In the genomic region with DNA sequence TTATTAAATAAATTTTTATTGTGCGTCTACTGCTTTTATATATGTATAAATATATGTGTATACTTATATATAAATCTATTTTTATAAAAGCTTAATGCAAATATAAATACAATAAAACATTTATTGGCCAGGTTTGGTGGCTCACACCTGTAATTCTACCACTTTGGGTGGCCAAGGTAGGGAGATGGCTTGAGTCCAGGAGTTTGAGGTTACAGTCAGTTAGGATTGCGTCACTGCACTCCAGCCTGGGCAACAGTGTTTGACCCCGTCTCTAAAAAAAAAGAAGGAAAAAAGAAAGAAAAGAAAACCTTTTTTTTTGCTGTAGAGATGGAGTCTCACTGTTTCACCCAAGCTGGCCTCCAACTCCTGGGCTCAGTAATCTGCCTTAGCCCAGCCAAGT, we compare ENCODE assay signal across 25 cellular contexts. TPM values are rescaled to one million over a fixed set of nuclear protein-coding genes. Genes with fewer than 3 reads are reported as not detected.
DNase-seq lines count a peak whose midpoint lies in the region; ATAC-seq, FAIRE-seq and TF ChIP-seq lines count a peak whose summit lies in the region.
"Had no signal": no experiment of that assay in that cellular context is flagged by ENCODE, and none has a peak within 500 bp of the region (broad histone marks: within the 10 kb centered on the region; RNA-seq: fewer than 3 reads in every experiment).

No MANE protein-coding gene starts in this region.

- TF ChIP-seq POLR2A in A549 (IDR thresholded peaks at IDR 0.05; ENCODE audit: low read length) (no peak), uterus (IDR thresholded peaks at IDR 0.05) (no peak)

- H3K27me3 ChIP-seq in bronchial epithelial cell (ENCODE audit: control insufficient read depth, insufficient read depth, low read length) (no peaks in the 10 kb centered on the region), liver (ENCODE audit: control insufficient read depth in 4 of 4, insufficient read depth in 4 of 4, low read length in 3 of 4) (no peaks in the 10 kb centered on the region), uterus (no peaks in the 10 kb centered on the region)

- DNase-seq in A549 (ENCODE audit: low read depth in 1 of 2, low spot score in 1 of 2) (no peak), LNCaP clone FGC (ENCODE audit: low read depth) (peak; percentile 83), bronchial epithelial cell (ENCODE audit: low read depth) (peak; percentile 15), NCI-H2171 (lab: John Stamatoyannopoulos, UW) (no peak), uterus (no peak)
- DNase-seq: AML-193, Calu3, DMS79 treated with DMSO at 0.1 percent for 48 hours, GF-D8, MV-4-11, NCI-H1105, NCI-H1436 treated with DMSO at 0.1 percent for 48 hours, NCI-H187 treated with DMSO at 0.1 percent for 48 hours, NCI-H526 treated with DMSO at 0.1 percent for 48 hours, SHP77, T-helper 1 cell had no signal

- H3K4me3 ChIP-seq in A549 (no peak overlapping the region), LNCaP clone FGC (ENCODE audit: low read depth, low read length) (no peak overlapping the region), bronchial epithelial cell (ENCODE audit: low read depth, low read length) (no peak overlapping the region), liver (ENCODE audit: low read depth in 1 of 3, low read length in 3 of 3) (no peak overlapping the region), uterus (no peak overlapping the region)

- POLR2A ChIA-PET in A549 (lab: Yijun Ruan, JAX) = interaction anchor here (0.6 kb wide), 1 partner anchor 1379 kb away, joined by 3 read pairs; no protein-coding TSS in a partner anchor

- no peak for TF ChIP-seq CTCF in A549 (IDR thresholded peaks at IDR 0.05)
- TF ChIP-seq CTCF in LNCaP clone FGC (IDR thresholded peaks at IDR 0.05; ENCODE audit: control insufficient read depth, extremely low read depth, insufficient read depth) = no peak
- TF ChIP-seq CTCF in bronchial epithelial cell (IDR thresholded peaks at IDR 0.05; ENCODE audit: insufficient read depth, low read length, severe bottlenecking) = no peak
- no peak for TF ChIP-seq CTCF in liver (IDR thresholded peaks at IDR 0.05; ENCODE audit: low read depth, low read length, missing input control)
- TF ChIP-seq CTCF in uterus (IDR thresholded peaks at IDR 0.05) = no peak

- ATAC-seq in A549 = no peak
- ATAC-seq in HG03571 (IDR thresholded peaks at IDR 0.05; ENCODE audit: unreplicated experiment) = no peak
- ATAC-seq: Panc1 had no signal

- H3K9ac ChIP-seq in liver (ENCODE audit: low read depth in 1 of 2, low read length in 2 of 2) = no peak overlapping the region
- H3K9ac ChIP-seq: KMS-11 had no signal

- H3K9me3 ChIP-seq in A549 = no peaks in the 10 kb centered on the region
- no peaks in the 10 kb centered on the region for H3K9me3 ChIP-seq in liver (ENCODE audit: control insufficient read depth in 4 of 4, low read length in 3 of 4)
- no peaks in the 10 kb centered on the region for H3K9me3 ChIP-seq in uterus

- no peak overlapping the region for H3K27ac ChIP-seq in A549
- peak overlapping the region in 1 of 2 donors; percentile 17 for H3K27ac ChIP-seq in liver (ENCODE audit: low read depth in 1 of 2, low read length in 2 of 2)
- H3K27ac ChIP-seq in uterus = no peak overlapping the region
- H3K27ac ChIP-seq: KMS-11, RWPE1 had no signal

- no peaks in the 10 kb centered on the region for H3K36me3 ChIP-seq in bronchial epithelial cell (ENCODE audit: control insufficient read depth, insufficient read depth, low read length)
- H3K36me3 ChIP-seq in liver (ENCODE audit: control insufficient read depth in 4 of 4, insufficient read depth in 3 of 4, low read depth in 1 of 4, low read length in 3 of 4) = peaks cover 0 to 13% (median 7%) of the 10 kb centered on the region in 4 donors
- no peaks in the 10 kb centered on the region for H3K36me3 ChIP-seq in uterus

- TF ChIP-seq EP300 in A549 (IDR thresholded peaks at IDR 0.05) = no peak

- H3K4me1 ChIP-seq in A549 (no peaks in the 10 kb centered on the region), liver (ENCODE audit: control insufficient read depth in 4 of 4, insufficient read depth in 4 of 4, low read length in 3 of 4) (peaks cover 1 to 19% (median 8%) of the 10 kb centered on the region in 4 donors), uterus (no peaks in the 10 kb centered on the region)

- 94% methylated on average over 3 of the region's 3 CpGs for WGBS in A549 (ENCODE audit: missing lambda C conversion rate)
- WGBS in liver = 49% methylated on average over 3 of the region's 3 CpGs

- CTCF ChIA-PET in A549 (lab: Yijun Ruan, JAX) = interaction anchor here (0.6 to 1.8 kb wide), 4 partner anchors 10 to 658 kb away, joined by 3 to 6 read pairs (median 3); no protein-coding TSS in a partner anchor

- no peak overlapping the region for H3K4me2 ChIP-seq in A549
- H3K4me2 ChIP-seq: KMS-11 had no signal

- FAIRE-seq in A549 (lab: Jason Lieb, UNC) (no peak), bronchial epithelial cell (lab: Jason Lieb, UNC) (no peak)
- FAIRE-seq: A204.1, GM12891, GM19239, H54 had no signal

- intact Hi-C loops in uterus (cut with DNase I; ENCODE audit: low total_unique reads) = no loop called here

- no peak for TF ChIP-seq RAD21 in A549 (conservative IDR thresholded peaks at IDR 0.05 in 1 of 2, IDR thresholded peaks at IDR 0.05 in 1 of 2)
- TF ChIP-seq RAD21 in liver (IDR thresholded peaks at IDR 0.05) = peak in 1 of 2 donors; percentile 5

TF ChIP-seq in A549, 52 proteins besides CTCF, POLR2A, EP300 and RAD21:
- peak; percentile 17 to 35; a peak in 1 of 4 replicates for TF ChIP-seq CEBPB (IDR thresholded peaks at IDR 0.05)
- no peak for TF ChIP-seq PHF8 (IDR thresholded peaks at IDR 0.05; ENCODE audit: borderline replicate concordance, low read depth)

TF ChIP-seq in liver, 16 proteins besides CTCF, POLR2A, EP300 and RAD21:
- no peak for TF ChIP-seq FOXA1 (IDR thresholded peaks at IDR 0.05)
- TF ChIP-seq, protein P1, sequence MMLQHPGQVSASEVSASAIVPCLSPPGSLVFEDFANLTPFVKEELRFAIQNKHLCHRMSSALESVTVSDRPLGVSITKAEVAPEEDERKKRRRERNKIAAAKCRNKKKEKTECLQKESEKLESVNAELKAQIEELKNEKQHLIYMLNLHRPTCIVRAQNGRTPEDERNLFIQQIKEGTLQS (IDR thresholded peaks at IDR 0.05) = peak; percentile 57
- no peak for TF ChIP-seq JUND (IDR thresholded peaks at IDR 0.05)
- peak in 1 of 2 donors; percentile 52 for TF ChIP-seq HNF4A (conservative IDR thresholded peaks at IDR 0.05)
- no peak for TF ChIP-seq NR2F2 (IDR thresholded peaks at IDR 0.05)
- TF ChIP-seq HNF4G (IDR thresholded peaks at IDR 0.05) = no peak
- TF ChIP-seq EGR1 (IDR thresholded peaks at IDR 0.05; ENCODE audit: low read depth in 2 of 2) = no peak
- TF ChIP-seq, protein P2, sequence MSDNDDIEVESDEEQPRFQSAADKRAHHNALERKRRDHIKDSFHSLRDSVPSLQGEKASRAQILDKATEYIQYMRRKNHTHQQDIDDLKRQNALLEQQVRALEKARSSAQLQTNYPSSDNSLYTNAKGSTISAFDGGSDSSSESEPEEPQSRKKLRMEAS (IDR thresholded peaks at IDR 0.05) = no peak
- TF ChIP-seq TAF1 (conservative IDR thresholded peaks at IDR 0.05) = no peak
- TF ChIP-seq RXRA (IDR thresholded peaks at IDR 0.05) = peak; percentile 8 to 42
- no peak for TF ChIP-seq GABPA (IDR thresholded peaks at IDR 0.05 in 1 of 2, conservative IDR thresholded peaks at IDR 0.05 in 1 of 2)
- no peak for TF ChIP-seq SP1 (IDR thresholded peaks at IDR 0.05)
TF ChIP-seq in liver: peak in this region for 3.

RNA-seq across cellular contexts. Expression of a gene that starts 20.9 kb away (rescaled TPM):
- polyA plus RNA-seq in A549 (2011; rRNA removed) (41.5 and 50.1 TPM in 2 replicates), A549 (2017; fragmentation: RNase III; extraction: RNeasy Plus Mini Kit Qiagen cat#74134 plus additional on column Dnase treatment) (32.6 to 37.0 TPM (median 33.7 TPM) in 3 replicates), liver (1 to 10 TPM; 7.9 to 9.5 TPM)
- 20.0 and 22.0 TPM in 2 replicates for polyA plus RNA-seq in A549 (2012; cell fraction: cytosol; rRNA removed)
- polyA plus RNA-seq in A549 (2012; cell fraction: nucleus; rRNA removed) = 3.7 and 6.2 TPM in 2 replicates
- polyA minus RNA-seq in A549 (2011; rRNA and poly(A)+ RNA removed) = 7.2 and 9.8 TPM in 2 replicates
- total RNA-seq in bronchial epithelial cell (13.7 and 14.3 TPM in 2 replicates), liver (1 to 10 TPM; 6.9 to 9.7 TPM), uterus (100 to 1,000 TPM in 1 of 4 donors, 10 to 100 TPM in 3; 13.8 to 131 (median 34.8) TPM)

RNA-seq across cellular contexts. Expression of a gene that starts 45.4 kb away (rescaled TPM):
- polyA plus RNA-seq in A549 (2011; rRNA removed) (3.4 and 6.3 TPM in 2 replicates), A549 (2017; fragmentation: RNase III; extraction: RNeasy Plus Mini Kit Qiagen cat#74134 plus additional on column Dnase treatment) (2.1 to 2.8 TPM (median 2.3 TPM) in 3 replicates), liver (1 to 10 TPM in 1 of 2 donors, under 1 TPM in 1; 0.39 to 2.1 TPM)
- polyA plus RNA-seq in A549 (2012; cell fraction: cytosol; rRNA removed) = 0.74 and 1.0 TPM in 2 replicates
- polyA plus RNA-seq in A549 (2012; cell fraction: nucleus; rRNA removed) = 0.23 and 0.36 TPM in 2 replicates
- 1.2 and 1.6 TPM in 2 replicates for polyA minus RNA-seq in A549 (2011; rRNA and poly(A)+ RNA removed)
- total RNA-seq in bronchial epithelial cell (1.8 and 2.1 TPM in 2 replicates), liver (1 to 10 TPM; 1.7 to 6.9 TPM), uterus (10 to 100 TPM in 1 of 4 donors, 1 to 10 TPM in 2, not detected in 1; 1.2 to 11.1 (median 1.6) TPM)

RNA-seq across cellular contexts. Expression of a gene that starts 45.5 kb away (rescaled TPM):
- polyA plus RNA-seq in A549 (2011; rRNA removed) (45.5 and 51.7 TPM in 2 replicates), A549 (2017; fragmentation: RNase III; extraction: RNeasy Plus Mini Kit Qiagen cat#74134 plus additional on column Dnase treatment) (20.8 to 21.7 TPM (median 21.4 TPM) in 3 replicates), liver (10 to 100 TPM; 10.0 to 12.8 TPM)
- polyA plus RNA-seq in A549 (2012; cell fraction: cytosol; rRNA removed) = 6.2 and 7.1 TPM in 2 replicates
- polyA plus RNA-seq in A549 (2012; cell fraction: nucleus; rRNA removed) = 4.0 and 7.1 TPM in 2 replicates
- polyA minus RNA-seq in A549 (2011; rRNA and poly(A)+ RNA removed) = 40.5 and 51.0 TPM in 2 replicates
- total RNA-seq in bronchial epithelial cell (29.5 and 49.7 TPM in 2 replicates), liver (10 to 100 TPM; 24.9 to 32.5 TPM), uterus (100 to 1,000 TPM in 1 of 4 donors, 10 to 100 TPM in 3; 24.6 to 103 (median 42.5) TPM)

Comparison
In these comparisons a context has a peak if more than half of its experiments do, and no peak if none do; other contexts are left out.
1. DNase-seq: peak in LNCaP clone FGC (single experiment) and bronchial epithelial cell (single experiment); none in A549 (0 of 2), NCI-H2171 (single experiment) and uterus (0 of 2).